In the genomic region with DNA sequence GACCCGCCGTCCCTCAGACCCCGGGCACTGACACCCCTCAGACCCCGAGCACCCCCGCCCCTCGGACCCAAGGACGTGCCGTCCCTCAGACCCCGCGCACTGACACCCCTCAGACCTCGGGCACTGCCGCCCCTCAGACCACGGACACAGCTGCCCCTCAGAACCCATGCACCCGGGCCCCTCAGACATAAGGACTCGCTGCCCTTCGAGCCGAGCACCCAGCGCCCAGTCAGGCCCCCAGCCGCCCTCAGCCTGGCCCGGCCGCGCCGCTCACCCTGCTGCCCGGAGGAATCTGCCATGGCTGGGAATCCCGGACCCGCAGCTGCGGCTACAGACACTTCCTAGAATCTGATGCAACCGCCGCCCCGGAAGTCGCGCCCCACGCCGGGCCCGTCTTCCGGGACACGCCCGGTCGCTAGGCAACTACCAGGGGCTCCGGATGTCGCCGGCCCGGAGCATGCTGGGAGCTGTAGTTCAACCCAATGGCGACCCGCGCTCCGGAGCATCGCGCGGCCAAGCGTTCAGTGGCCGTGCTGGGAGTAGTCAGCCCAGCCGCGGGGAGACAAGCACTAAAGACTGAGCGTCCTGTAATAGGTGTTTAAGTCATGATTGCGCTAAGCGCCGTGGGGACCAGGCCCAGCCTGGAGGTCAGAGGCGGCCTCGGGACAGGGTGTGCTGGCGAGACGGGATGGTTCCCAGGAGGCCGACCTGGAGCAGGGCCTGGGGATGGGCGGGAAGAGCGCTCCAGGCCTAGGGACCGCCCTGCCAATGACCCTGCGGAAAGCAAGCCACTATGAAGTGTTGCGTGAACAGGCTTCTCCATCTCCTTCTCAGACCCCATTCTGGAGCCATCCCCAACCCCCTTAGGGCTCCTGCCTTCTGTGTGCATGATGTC, we compare ENCODE assay signal across 8 cellular contexts. TPM values are rescaled to one million over a fixed set of nuclear protein-coding genes. Genes with fewer than 3 reads are reported as not detected.
A peak's percentile ranks its signal among the peaks of the same experiment; 100 is the strongest.
DNase-seq lines count a peak whose midpoint lies in the region; ATAC-seq and TF ChIP-seq lines count a peak whose summit lies in the region.

A gene (minus strand): TSS at position 355 of the 895 bp plus-strand sequence. CDS start 56 bp downstream, at position 299.

- H3K27me3 ChIP-seq in AG04450 (ENCODE audit: control insufficient read depth, insufficient read depth, low read length): no peaks in the 10 kb centered on the region

- H3K4me3 ChIP-seq in AG04450 (ENCODE audit: low read depth, low read length): peak within 1 kb of the TSS; percentile 97

- CTCF ChIA-PET in AG04450 (lab: Charles Lee): interaction anchor here (1.1 kb wide), 1 partner anchor 13 kb away, joined by 3 read pairs; no protein-coding TSS in a partner anchor

- POLR2A ChIA-PET in AG04450 (lab: Yijun Ruan, JAX): interaction anchor here (0.6 to 1.1 kb wide), 2 partner anchors 52 to 128 kb away, joined by 3 read pairs; a partner anchor contains a TSS

- DNase-seq in AG04450 (ENCODE audit: low read depth, low spot score) (peak; percentile 86), NCI-H226 (peak; percentile 94), islet precursor cell (peak; percentile 99)
- DNase-seq in activated CD4-positive, CD25-positive, alpha-beta regulatory T cell (lab: John Stamatoyannopoulos, UW): peak; percentile 78 to 92 (median 88)
- peak; percentile 91 for DNase-seq in central memory CD4-positive, alpha-beta T cell
- peak; percentile 88 to 95 (median 89) for DNase-seq in stimulated activated CD4-positive, alpha-beta T cell treated with anti-CD3 and anti-CD28 coated beads, Interleukin-12 subunit alpha, Interleukin-12 subunit beta, amount 100 ng/mL, for 48 hours (ENCODE audit: low read depth in 2 of 3, low spot score in 1 of 3)

- ATAC-seq in GM18909 (IDR thresholded peaks at IDR 0.05; ENCODE audit: poor library complexity, unreplicated experiment) (peak; percentile 96), HG03175 (IDR thresholded peaks at IDR 0.05; ENCODE audit: unreplicated experiment) (peak; percentile 98)

- H3K9me3 ChIP-seq in AG04450 (ENCODE audit: control insufficient read depth, insufficient read depth, low read length): peaks cover 7% of the 10 kb centered on the region; the same call in 1 of the 2 replicates

- no peak for TF ChIP-seq CTCF in AG04450 (IDR thresholded peaks at IDR 0.05; ENCODE audit: low read depth, low read length)

- H3K27ac ChIP-seq in AG04450 (ENCODE audit: low read depth, low read length): peak within 1 kb of the TSS; percentile 80

RNA-seq across cellular contexts. Expression of the gene that starts here (rescaled TPM):
- 137 and 139 TPM in 2 replicates for polyA plus RNA-seq in AG04450 (2011; rRNA removed)
- 81.1 and 86.0 TPM in 2 replicates for polyA minus RNA-seq in AG04450 (2011; rRNA and poly(A)+ RNA removed)

Comparison
In these comparisons a context has a peak if more than half of its experiments do, and no peak if none do; other contexts are left out.
1. Peak in every context shown above with its lines: DNase-seq, ATAC-seq, H3K4me3 ChIP-seq and H3K27ac ChIP-seq.